Comparison of ENCODE assay signal across 1 cellular context in the genomic region with DNA sequence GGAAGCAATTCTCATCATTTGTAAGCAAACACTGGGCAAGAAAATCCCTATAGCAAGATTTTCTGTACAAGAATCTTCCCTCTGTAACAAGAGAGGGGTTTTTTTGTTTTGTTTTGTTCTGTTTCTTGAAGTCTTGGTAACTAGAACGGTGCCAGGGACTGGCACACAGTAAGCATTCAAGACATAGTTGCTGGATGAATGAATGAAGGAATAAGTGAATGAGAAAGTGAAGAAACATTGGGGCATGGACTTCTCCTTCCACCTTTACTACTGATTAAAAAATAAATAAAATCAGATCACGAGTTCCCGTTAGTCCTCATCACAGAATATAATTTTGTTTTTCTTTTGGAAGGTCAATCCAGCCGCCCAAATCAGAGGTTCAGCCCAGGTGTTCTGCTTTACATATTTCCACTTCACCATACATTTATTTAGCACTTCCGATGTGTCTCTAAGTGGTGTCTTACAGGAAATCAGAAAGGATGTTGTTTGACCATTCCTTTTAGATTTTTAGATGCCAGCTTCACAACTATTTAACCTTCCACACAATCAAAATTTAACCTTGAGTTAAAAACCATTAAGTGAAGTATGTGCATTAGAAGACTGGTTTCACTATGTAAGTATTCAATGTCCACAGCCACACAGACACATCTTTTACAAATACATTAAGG.
TF ChIP-seq lines count a peak whose summit lies in the region.

No MANE protein-coding gene starts in this region.

TF ChIP-seq in SK-N-SH, 30 proteins besides CTCF, POLR2A, EP300 and RAD21 (continued from another document):
- TF ChIP-seq, protein P1, sequence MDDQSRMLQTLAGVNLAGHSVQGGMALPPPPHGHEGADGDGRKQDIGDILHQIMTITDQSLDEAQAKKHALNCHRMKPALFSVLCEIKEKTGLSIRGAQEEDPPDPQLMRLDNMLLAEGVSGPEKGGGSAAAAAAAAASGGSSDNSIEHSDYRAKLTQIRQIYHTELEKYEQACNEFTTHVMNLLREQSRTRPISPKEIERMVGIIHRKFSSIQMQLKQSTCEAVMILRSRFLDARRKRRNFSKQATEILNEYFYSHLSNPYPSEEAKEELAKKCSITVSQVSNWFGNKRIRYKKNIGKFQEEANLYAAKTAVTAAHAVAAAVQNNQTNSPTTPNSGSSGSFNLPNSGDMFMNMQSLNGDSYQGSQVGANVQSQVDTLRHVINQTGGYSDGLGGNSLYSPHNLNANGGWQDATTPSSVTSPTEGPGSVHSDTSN (IDR thresholded peaks at IDR 0.05): no peak
- TF ChIP-seq MXI1 (IDR thresholded peaks at IDR 0.05; ENCODE audit: low read depth, low read length): no peak
- TF ChIP-seq JUND (IDR thresholded peaks at IDR 0.05): no peak
- TF ChIP-seq SMC3 (IDR thresholded peaks at IDR 0.05; ENCODE audit: low read depth, low read length): no peak
- no peak for TF ChIP-seq FOSL2 (IDR thresholded peaks at IDR 0.05; ENCODE audit: borderline replicate concordance, low read depth)
- no peak for TF ChIP-seq GATA2 (CRISPR knock-in tag; IDR thresholded peaks at IDR 0.05)
- no peak for TF ChIP-seq TEAD4 (IDR thresholded peaks at IDR 0.05; ENCODE audit: borderline replicate concordance, insufficient read depth)
TF ChIP-seq in SK-N-SH: peak in this region for 0.
